8 cellular contexts compared by ENCODE assay signal in the genomic region with DNA sequence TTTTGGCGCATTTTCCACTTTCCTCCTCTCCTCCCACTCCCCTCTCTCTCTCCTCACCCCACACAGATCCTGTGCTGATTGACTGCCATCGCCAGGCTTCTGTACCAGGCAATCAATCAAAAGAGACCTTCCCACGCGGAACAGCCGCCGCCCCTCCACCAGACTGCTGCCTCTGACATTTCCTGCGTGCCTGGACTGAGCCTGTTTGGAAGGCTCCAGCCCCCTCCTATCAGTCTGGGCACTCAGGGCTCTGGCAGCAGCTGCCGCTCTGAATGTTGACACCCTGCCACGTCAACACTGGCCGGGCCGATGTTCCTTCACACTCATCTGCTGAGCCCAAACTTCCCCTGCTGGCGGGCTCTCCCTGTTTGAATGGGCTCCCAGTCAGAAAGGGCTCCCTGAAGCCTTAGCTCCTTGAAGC.
DNase-seq lines count a peak whose midpoint lies in the region; ATAC-seq, FAIRE-seq and TF ChIP-seq lines count a peak whose summit lies in the region.

No MANE protein-coding gene starts in this region.

- intact Hi-C loops in CD14-positive monocyte (cut with micrococcal nuclease), result no loop called here

- DNase-seq in CD14-positive monocyte (ENCODE audit: low spot score) (no peak), NCI-H1694 (lab: John Stamatoyannopoulos, UW) (peak; percentile 76), epithelial cell of esophagus (ENCODE audit: low read depth) (peak; percentile 73), nephron progenitor cell (peak; percentile 47), HTR-8/SVneo (ENCODE audit: insufficient read length, low spot score) (no peak), KG1 (lab: John Stamatoyannopoulos, UW) (no peak), DMS114 treated with DMSO at 0.1 percent for 48 hours (lab: John Stamatoyannopoulos, UW; ENCODE audit: unreplicated experiment) (no peak)

- H3K27ac Mint-ChIP-seq in CD14-positive monocyte (no peak overlapping the region), nephron progenitor cell (peak overlapping the region; percentile 91)

- FAIRE-seq in HTR-8/SVneo (lab: Jason Lieb, UNC), result no peak

- H3K9me3 Mint-ChIP-seq in CD14-positive monocyte (peaks cover 0 to 19% (median 0%) of the 10 kb centered on the region in 7 donors), nephron progenitor cell (no peaks in the 10 kb centered on the region)

- H3K4me3 ChIP-seq in epithelial cell of esophagus (ENCODE audit: low read length), result no peak overlapping the region

- no peaks in the 10 kb centered on the region for H3K27me3 Mint-ChIP-seq in CD14-positive monocyte (ENCODE audit: low read depth in 3 of 3)
- no peaks in the 10 kb centered on the region for H3K27me3 Mint-ChIP-seq in nephron progenitor cell (ENCODE audit: low read depth, poor library complexity)

- H3K4me3 Mint-ChIP-seq in CD14-positive monocyte (peak overlapping the region; percentile 48 to 49), nephron progenitor cell (peak overlapping the region; percentile 55)

- no peaks in the 10 kb centered on the region for H3K36me3 Mint-ChIP-seq in CD14-positive monocyte
- H3K36me3 Mint-ChIP-seq in nephron progenitor cell (ENCODE audit: low read depth), result no peaks in the 10 kb centered on the region

- peaks cover 14% of the 10 kb centered on the region for H3K4me1 Mint-ChIP-seq in CD14-positive monocyte
- H3K4me1 Mint-ChIP-seq in nephron progenitor cell, result peaks cover 44% of the 10 kb centered on the region

- ATAC-seq in HG03457 (IDR thresholded peaks at IDR 0.05; ENCODE audit: unreplicated experiment), result no peak

- no peak for TF ChIP-seq CTCF in CD14-positive monocyte (IDR thresholded peaks at IDR 0.05)
- peak; percentile 31 for TF ChIP-seq CTCF in epithelial cell of esophagus (IDR thresholded peaks at IDR 0.05; ENCODE audit: insufficient read depth, low read depth, low read length, missing control alignments)
- no peak for TF ChIP-seq CTCF in nephron progenitor cell (IDR thresholded peaks at IDR 0.05)

Comparison
In these comparisons a context has a peak if more than half of its experiments do, and no peak if none do; other contexts are left out.
1. DNase-seq: peak in NCI-H1694 (single experiment), epithelial cell of esophagus (single experiment) and nephron progenitor cell (single experiment); none in CD14-positive monocyte (single experiment), HTR-8/SVneo (single experiment), KG1 (single experiment) and DMS114 treated with DMSO at 0.1 percent for 48 hours (single experiment).